Comparison of ENCODE assay signal across 8 cellular contexts in genomic region chr1:6235302-6235680, GRCh38. TPM values are rescaled to one million over a fixed set of nuclear protein-coding genes. Genes with fewer than 3 reads are reported as not detected.
DNase-seq lines count a peak whose midpoint lies in the region; ATAC-seq and TF ChIP-seq lines count a peak whose summit lies in the region.

No MANE protein-coding gene starts in this region.

- H3K4me3 ChIP-seq in colonic mucosa = peak overlapping the region; percentile 65

- H3K9me3 Mint-ChIP-seq in naive thymus-derived CD8-positive, alpha-beta T cell = no peaks in the 10 kb centered on the region

- peak overlapping the region; percentile 80 to 91 (median 87) for H3K4me3 Mint-ChIP-seq in naive thymus-derived CD8-positive, alpha-beta T cell

- no peaks in the 10 kb centered on the region for H3K9me3 ChIP-seq in colonic mucosa

- peaks cover 6 to 20% (median 9%) of the 10 kb centered on the region in 5 donors for H3K27me3 Mint-ChIP-seq in naive thymus-derived CD8-positive, alpha-beta T cell

- DNase-seq in stimulated activated CD4-positive, alpha-beta T cell treated with anti-CD3 and anti-CD28 coated beads, Interleukin-15, amount 100 ng/mL, for 24 hours = peak; percentile 48
- DNase-seq in stimulated activated CD4-positive, alpha-beta T cell treated with anti-CD3 and anti-CD28 coated beads, Interleukin-4, amount 100 ng/mL, for 1 hour = no peak
- peak; percentile 29 for DNase-seq in LoVo (ENCODE audit: low spot score)
- DNase-seq in colonic mucosa = peak; percentile 79
- peak in 1 of 10 donors; percentile 7 for DNase-seq in naive thymus-derived CD8-positive, alpha-beta T cell
- DNase-seq in H4 (ENCODE audit: low spot score) = no peak
- no peak for DNase-seq in GDM1 (lab: John Stamatoyannopoulos, UW)
- no peak for DNase-seq in ureter (ENCODE audit: low spot score)

- ATAC-seq in naive thymus-derived CD8-positive, alpha-beta T cell = peak in 1 of 2 donors; percentile 27

- POLR2A ChIA-PET in naive thymus-derived CD8-positive, alpha-beta T cell (lab: Charles Lee) = interaction anchor here (1.0 to 1.5 kb wide), 2 partner anchors 35 to 158 kb away, joined by 4 to 5 read pairs; partner anchors contain the start of genes ACOT7 and RPL22

- H3K27me3 ChIP-seq in colonic mucosa = peaks cover 6% of the 10 kb centered on the region

- H3K9ac ChIP-seq in colonic mucosa (ENCODE audit: low read depth in 2 of 2, low read length in 2 of 2) = peak overlapping the region; percentile 81 to 84

- peak overlapping the region in 7 of 10 donors; percentile 8 to 70 (median 45) for H3K27ac Mint-ChIP-seq in naive thymus-derived CD8-positive, alpha-beta T cell

- peaks cover 0 to 34% (median 8%) of the 10 kb centered on the region in 3 donors for H3K36me3 Mint-ChIP-seq in naive thymus-derived CD8-positive, alpha-beta T cell

- intact Hi-C loops in colonic mucosa (cut with DNase I) = no loop called here

- peaks cover 8% of the 10 kb centered on the region for H3K4me1 ChIP-seq in colonic mucosa

- TF ChIP-seq CTCF in colonic mucosa (IDR thresholded peaks at IDR 0.05) = no peak

- peaks cover 3% of the 10 kb centered on the region for H3K36me3 ChIP-seq in colonic mucosa

- H3K27ac ChIP-seq in colonic mucosa = peak overlapping the region; percentile 53

- H3K4me1 Mint-ChIP-seq in naive thymus-derived CD8-positive, alpha-beta T cell = peaks cover 4 to 19% (median 17%) of the 10 kb centered on the region in 4 donors

RNA-seq across cellular contexts. Expression of gene ICMT, which starts 0.5 kb away (rescaled TPM):
- total RNA-seq in colonic mucosa (10 to 100 TPM; 56.6 to 72.5 TPM), ureter (52.1 TPM)
- total RNA-seq in naive thymus-derived CD8-positive, alpha-beta T cell = 10 to 100 TPM; 12.9 to 16.3 TPM
- polyA plus RNA-seq in naive thymus-derived CD8-positive, alpha-beta T cell = 10 to 100 TPM; 13.0 to 15.6 (median 14.1) TPM
- total RNA-seq in H4 (2014; rRNA removed; shearing (Covaris generic)) = 52.2 and 67.1 TPM in 2 replicates

RNA-seq across cellular contexts. Expression of gene HES3, which starts 8.7 kb away (rescaled TPM):
- not detected for total RNA-seq in colonic mucosa
- total RNA-seq in naive thymus-derived CD8-positive, alpha-beta T cell = not detected
- polyA plus RNA-seq in naive thymus-derived CD8-positive, alpha-beta T cell = not detected
- total RNA-seq in H4 (2014; rRNA removed; shearing (Covaris generic)) = not detected in 2 replicates
- total RNA-seq in ureter = not detected

RNA-seq across cellular contexts. Expression of gene GPR153, which starts 25.6 kb away (rescaled TPM):
- total RNA-seq in colonic mucosa = 10 to 100 TPM; 19.6 to 21.0 TPM
- 1 to 10 TPM; 1.3 TPM for total RNA-seq in naive thymus-derived CD8-positive, alpha-beta T cell
- under 1 TPM; 0.06 to 0.56 (median 0.16) TPM for polyA plus RNA-seq in naive thymus-derived CD8-positive, alpha-beta T cell
- 1.7 and 1.9 TPM in 2 replicates for total RNA-seq in H4 (2014; rRNA removed; shearing (Covaris generic))
- total RNA-seq in ureter = 7.2 TPM

RNA-seq across cellular contexts. Expression of gene RNF207, which starts 29.4 kb away (rescaled TPM):
- total RNA-seq in colonic mucosa (10 to 100 TPM; 18.4 to 19.4 TPM), ureter (63.0 TPM)
- total RNA-seq in naive thymus-derived CD8-positive, alpha-beta T cell = under 1 TPM; 0.36 to 0.47 TPM
- not detected for polyA plus RNA-seq in naive thymus-derived CD8-positive, alpha-beta T cell
- 0.12 and 1.6 TPM in 2 replicates for total RNA-seq in H4 (2014; rRNA removed; shearing (Covaris generic))

RNA-seq across cellular contexts. Expression of gene RPL22, which starts 35.9 kb away (rescaled TPM):
- total RNA-seq in colonic mucosa (100 to 1,000 TPM; 314 to 378 TPM), ureter (595 TPM)
- total RNA-seq in naive thymus-derived CD8-positive, alpha-beta T cell = 100 to 1,000 TPM; 577 to 597 TPM
- 100 to 1,000 TPM; 291 to 370 (median 306) TPM for polyA plus RNA-seq in naive thymus-derived CD8-positive, alpha-beta T cell
- total RNA-seq in H4 (2014; rRNA removed; shearing (Covaris generic)) = 113 and 140 TPM in 2 replicates

Comparison
In these comparisons a context has a peak if more than half of its experiments do, and no peak if none do; other contexts are left out.
1. DNase-seq: peak in stimulated activated CD4-positive, alpha-beta T cell treated with anti-CD3 and anti-CD28 coated beads, Interleukin-15, amount 100 ng/mL, for 24 hours (single experiment), LoVo (single experiment) and colonic mucosa (single experiment); none in stimulated activated CD4-positive, alpha-beta T cell treated with anti-CD3 and anti-CD28 coated beads, Interleukin-4, amount 100 ng/mL, for 1 hour (single experiment), H4 (single experiment), GDM1 (single experiment) and ureter (single experiment).